Comparison of ENCODE assay signal across 9 cellular contexts in the genomic region with DNA sequence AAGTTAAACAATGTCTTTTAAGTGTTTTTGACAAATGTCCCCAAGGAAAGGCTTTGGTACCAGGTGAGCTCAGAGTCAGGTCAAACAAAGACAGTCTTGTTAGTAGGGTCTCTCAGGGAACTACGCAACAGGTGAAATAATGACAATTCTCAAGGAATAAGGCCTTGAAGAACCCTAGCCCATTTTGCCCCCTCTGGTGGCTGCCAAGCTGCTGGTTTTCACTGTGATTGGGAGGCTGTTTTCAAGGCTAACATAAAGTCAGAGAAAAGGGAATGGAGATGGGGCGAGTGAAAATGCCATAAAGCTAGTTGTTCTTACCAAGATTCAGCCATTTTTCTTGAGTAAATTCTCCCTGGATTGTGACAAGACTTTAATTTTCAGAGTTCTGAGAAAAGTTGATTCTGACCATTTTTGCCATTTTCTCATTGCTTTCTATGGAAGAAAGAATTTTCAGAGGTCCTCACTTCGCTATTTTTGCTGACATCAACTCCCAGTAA. TPM values are rescaled to one million over a fixed set of nuclear protein-coding genes. Genes with fewer than 3 reads are reported as not detected.
DNase-seq lines count a peak whose midpoint lies in the region; ATAC-seq and TF ChIP-seq lines count a peak whose summit lies in the region.
"Had no signal": no experiment of that assay in that cellular context is flagged by ENCODE, and none has a peak within 500 bp of the region (broad histone marks: within the 10 kb centered on the region; RNA-seq: fewer than 3 reads in every experiment).

No MANE protein-coding gene starts in this region.

- H3K36me3 ChIP-seq in gastrocnemius medialis = no peaks in the 10 kb centered on the region

- no peak overlapping the region for H3K4me3 ChIP-seq in fibroblast of the aortic adventitia (ENCODE audit: low read depth, low read length)
- H3K4me3 ChIP-seq in gastrocnemius medialis = no peak overlapping the region

- no peaks in the 10 kb centered on the region for H3K27me3 ChIP-seq in gastrocnemius medialis

- peaks cover 0 to 5% of the 10 kb centered on the region in 2 donors for H3K4me1 ChIP-seq in gastrocnemius medialis

- no peak overlapping the region for H3K27ac ChIP-seq in gastrocnemius medialis

- DNase-seq in AG08395 (ENCODE audit: low spot score) = peak; percentile 19
- no peak for DNase-seq in GM13977 (ENCODE audit: low spot score)
- DNase-seq in SK-MEL-5 (ENCODE audit: low read depth, low spot score) = peak; percentile 67
- DNase-seq in fibroblast of the aortic adventitia (ENCODE audit: low read depth) = no peak
- DNase-seq in SW 1271 (lab: John Stamatoyannopoulos, UW) = no peak
- no peak for DNase-seq in SK-N-DZ (ENCODE audit: low spot score)
- no peak for DNase-seq in gastrocnemius medialis
- DNase-seq: activated naive CD8-positive, alpha-beta T cell treated with anti-CD3 and anti-CD28 coated beads, Interleukin-2, amount 10 ng/mL, durations not matched to agents 7 days and 5 days had no signal

- TF ChIP-seq CTCF in GM13977 (IDR thresholded peaks at IDR 0.05; ENCODE audit: extremely low read depth, insufficient read depth, missing control alignments) (peak; percentile 8), fibroblast of the aortic adventitia (IDR thresholded peaks at IDR 0.05; ENCODE audit: insufficient read depth, low read length) (peak; percentile 41), gastrocnemius medialis (IDR thresholded peaks at IDR 0.05 in 4 of 5, conservative IDR thresholded peaks at IDR 0.05 in 1 of 5) (no peak)

- no peak for ATAC-seq in activated CD4-positive, CD25-positive, alpha-beta regulatory T cell treated with anti-CD3 and anti-CD28 coated beads, Interleukin-2, amount 50 U/mL, for 24 hours
- ATAC-seq in gastrocnemius medialis = no peak

- in situ Hi-C loops in GM13977 (cut with MboI; ENCODE audit: low pct_unique_long_range_greater_than_20kb, low sequenced_read_pairs, unreplicated experiment) = no loop called here
- in situ Hi-C loops in SK-MEL-5 (cut with HindIII; ENCODE audit: low pct_unique_long_range_greater_than_20kb, low sequenced_read_pairs) = no loop called here
- in situ Hi-C loops in gastrocnemius medialis (cut with MboI; ENCODE audit: low sequenced_read_pairs in 4 of 4) = loop anchor here in 3 of 4 donors (5.0 to 10.0 kb wide), 2 partner anchors 105 to 128 kb away; no protein-coding TSS in a partner anchor

- intact Hi-C loops in gastrocnemius medialis (cut with DNase I; ENCODE audit: low total_unique reads) = no loop called here

- no peaks in the 10 kb centered on the region for H3K9me3 ChIP-seq in gastrocnemius medialis

- TF ChIP-seq POLR2A in gastrocnemius medialis (IDR thresholded peaks at IDR 0.05) = no peak

RNA-seq across cellular contexts. Expression of gene RWDD4, which starts 58.7 kb away (rescaled TPM):
- 27.5 and 32.5 TPM in 2 replicates for total RNA-seq in SK-MEL-5 (2014; rRNA removed; shearing (Covaris generic))
- 20.8 and 23.8 TPM in 2 replicates for polyA plus RNA-seq in SK-MEL-5 (2015; cell fraction: cytosol; rRNA removed)
- polyA plus RNA-seq in SK-MEL-5 (2015; cell fraction: nucleus; rRNA removed) = 16.6 and 22.0 TPM in 2 replicates
- total RNA-seq in fibroblast of the aortic adventitia (ENCODE audit: low replicate concordance) (10.0 and 43.7 TPM in 2 replicates), gastrocnemius medialis (10 to 100 TPM; 34.6 to 65.2 (median 51.9) TPM)
- 35.3 and 38.5 TPM in 2 replicates for polyA plus RNA-seq in SK-N-DZ (2014; cell fraction: cytosol; rRNA removed)
- 22.3 and 22.5 TPM in 2 replicates for polyA plus RNA-seq in SK-N-DZ (2014; cell fraction: nucleus; rRNA removed)

RNA-seq across cellular contexts. Expression of gene TRAPPC11, which starts 58.9 kb away (rescaled TPM):
- 45.4 and 47.3 TPM in 2 replicates for total RNA-seq in SK-MEL-5 (2014; rRNA removed; shearing (Covaris generic))
- 27.6 and 36.4 TPM in 2 replicates for polyA plus RNA-seq in SK-MEL-5 (2015; cell fraction: cytosol; rRNA removed)
- polyA plus RNA-seq in SK-MEL-5 (2015; cell fraction: nucleus; rRNA removed) = 59.8 and 73.8 TPM in 2 replicates
- total RNA-seq in fibroblast of the aortic adventitia (ENCODE audit: low replicate concordance) (51.5 and 319 TPM in 2 replicates), gastrocnemius medialis (10 to 100 TPM; 19.3 to 31.7 (median 20.8) TPM)
- polyA plus RNA-seq in SK-N-DZ (2014; cell fraction: cytosol; rRNA removed) = 22.5 and 26.3 TPM in 2 replicates
- 27.8 and 31.4 TPM in 2 replicates for polyA plus RNA-seq in SK-N-DZ (2014; cell fraction: nucleus; rRNA removed)

Comparison
In these comparisons a context has a peak if more than half of its experiments do, and no peak if none do; other contexts are left out.
1. DNase-seq: peak in AG08395 (single experiment) and SK-MEL-5 (single experiment); none in GM13977 (single experiment), fibroblast of the aortic adventitia (single experiment), SW 1271 (0 of 2), SK-N-DZ (single experiment) and gastrocnemius medialis (0 of 2).
2. CTCF ChIP-seq: peak in GM13977 (single experiment) and fibroblast of the aortic adventitia (single experiment); none in gastrocnemius medialis (0 of 5).
3. in situ Hi-C loops: an anchor here in gastrocnemius medialis (5.0 to 10.0 kb wide); none called in GM13977 and SK-MEL-5.